Comparison of ENCODE assay signal across 12 cellular contexts in the genomic region with DNA sequence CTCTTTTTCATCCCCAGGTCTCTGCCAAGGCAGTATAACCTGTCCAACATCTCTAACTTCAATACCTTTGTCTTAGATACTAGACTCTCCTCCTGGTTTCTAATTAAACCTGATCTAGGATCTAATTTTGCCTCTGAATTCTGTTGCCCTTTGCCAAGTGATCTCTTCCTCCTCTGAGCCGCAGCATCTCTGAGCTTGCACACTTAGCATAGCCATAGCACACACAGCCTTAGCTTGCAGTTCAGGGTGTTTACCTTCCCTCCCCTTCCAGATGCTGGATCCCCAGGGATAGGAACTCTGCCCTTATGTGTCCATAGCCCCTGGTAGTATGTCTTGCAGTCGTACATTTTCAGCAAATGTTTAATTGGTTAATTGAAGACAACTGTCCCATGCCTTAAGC. TPM values are rescaled to one million over a fixed set of nuclear protein-coding genes. Genes with fewer than 3 reads are reported as not detected.
DNase-seq lines count a peak whose midpoint lies in the region; ATAC-seq and TF ChIP-seq lines count a peak whose summit lies in the region.
"Had no signal": no experiment of that assay in that cellular context is flagged by ENCODE, and none has a peak within 500 bp of the region (broad histone marks: within the 10 kb centered on the region; RNA-seq: fewer than 3 reads in every experiment).

No MANE protein-coding gene starts in this region.

- H3K56ac ChIP-seq in H9 (ENCODE audit: insufficient read length, low read depth, low read length) = no peak overlapping the region

- no peaks in the 10 kb centered on the region for H3K36me3 ChIP-seq in BLaER1 treated with 17β-estradiol and CSF1 and Interleukin-3, amounts not matched to agents 10 nM and 100 nM

- CTCF ChIA-PET in activated B cell treated with CpG ODN at 0.5 μM for 24 hours (lab: Charles Lee) = interaction anchor here (1.9 to 5.4 kb wide), 4 partner anchors 10 to 79 kb away, joined by 7 to 45 read pairs (median 18); no protein-coding TSS in a partner anchor

- H3K4ac ChIP-seq in H9 (ENCODE audit: low read depth, low read length) = no peak overlapping the region

- no peak overlapping the region for H3K23ac ChIP-seq in H9 (ENCODE audit: insufficient read length, low read depth, low read length)

- POLR2A ChIA-PET in activated B cell treated with CpG ODN at 0.5 μM for 24 hours (lab: Charles Lee) = interaction anchor here (1.0 to 6.3 kb wide), 14 partner anchors 10 to 313 kb away, joined by 3 to 119 read pairs (median 9); a partner anchor contains a TSS

- no peaks in the 10 kb centered on the region for H3K27me3 Mint-ChIP-seq in activated B cell treated with CpG ODN at 0.5 μM for 24 hours
- peaks cover 14% of the 10 kb centered on the region for H3K27me3 Mint-ChIP-seq in H9 (ENCODE audit: low read depth)

- peaks cover 0 to 9% (median 0%) of the 10 kb centered on the region in 11 experiments; a peak in 3 of 22 replicates for H3K9me3 ChIP-seq in BLaER1 treated with 17β-estradiol and CSF1 and Interleukin-3, amounts not matched to agents 10 nM and 100 nM (replicated peaks in 1 of 11)
- no peaks in the 10 kb centered on the region for H3K9me3 ChIP-seq in H9 (ENCODE audit: control insufficient read depth, low read depth, low read length)

- H3K4me1 Mint-ChIP-seq in activated B cell treated with CpG ODN at 0.5 μM for 24 hours = peaks cover 59% of the 10 kb centered on the region
- peaks cover 6 to 9% of the 10 kb centered on the region in 2 experiments for H3K4me1 Mint-ChIP-seq in H9

- DNase-seq in activated B cell treated with CpG ODN at 0.5 μM for 24 hours (no peak), H9 (no peak), NOMO-1 (lab: John Stamatoyannopoulos, UW; ENCODE audit: unreplicated experiment in 2 of 2) (no peak), GM19238 (ENCODE audit: insufficient read length, low spot score) (no peak)
- no peak for DNase-seq in activated effector memory CD4-positive, alpha-beta T cell treated with anti-CD3 and anti-CD28 coated beads, Interleukin-2, amount 50 U/mL, for 16 hours
- DNase-seq: NCI-H146 had no signal

- H2BK120ac ChIP-seq in H9 (ENCODE audit: low read depth, low read length, poor library complexity, severe bottlenecking) = no peak overlapping the region

- H3K79me2 ChIP-seq in H9 (ENCODE audit: insufficient read depth, low read length) = no peaks in the 10 kb centered on the region

- no peak overlapping the region for H3K14ac ChIP-seq in H9 (ENCODE audit: insufficient read depth, low read length)

- H4K5ac ChIP-seq in H9 (ENCODE audit: insufficient read length, low read depth, low read length) = no peak overlapping the region

- H4K8ac ChIP-seq in H9 (replicated peaks; ENCODE audit: insufficient read length, low read depth, low read length) = no peak overlapping the region

- peaks cover 16 to 35% (median 31%) of the 10 kb centered on the region in 10 experiments for H3K4me1 ChIP-seq in BLaER1 treated with 17β-estradiol and CSF1 and Interleukin-3, amounts not matched to agents 10 nM and 100 nM
- H3K4me1 ChIP-seq in H9 (ENCODE audit: insufficient read depth, low read length) = peaks cover 2% of the 10 kb centered on the region; the same call in 1 of the 2 replicates

- no peak overlapping the region for H4K91ac ChIP-seq in H9 (ENCODE audit: insufficient read length, low read depth, low read length)

- peak overlapping the region; percentile 57 for H3K4me3 Mint-ChIP-seq in activated B cell treated with CpG ODN at 0.5 μM for 24 hours
- no peak overlapping the region for H3K4me3 Mint-ChIP-seq in H9

- no peak overlapping the region for H3T11ph ChIP-seq in H9 (ENCODE audit: low read length)

- no peaks in the 10 kb centered on the region for H3K9me3 Mint-ChIP-seq in activated B cell treated with CpG ODN at 0.5 μM for 24 hours
- H3K9me3 Mint-ChIP-seq in H9 = no peaks in the 10 kb centered on the region; a peak in 1 of 5 replicates

- H2BK20ac ChIP-seq in H9 (ENCODE audit: low read depth, low read length, poor library complexity, severe bottlenecking) = no peak overlapping the region

- no peak overlapping the region for H2BK15ac ChIP-seq in H9 (ENCODE audit: low read depth, low read length)

- no CpG with 5 or more reads among the region's 2 CpGs for WGBS in H9 (ENCODE audit: extremely low coverage, insufficient read length, low lambda C conversion rate)

- no peak overlapping the region for H2AK5ac ChIP-seq in H9 (ENCODE audit: insufficient read length, low read length)

- H3K79me1 ChIP-seq in H9 (ENCODE audit: insufficient read depth, low read depth, low read length, poor library complexity, severe bottlenecking) = no peaks in the 10 kb centered on the region

- no peak overlapping the region for H3K4me3 ChIP-seq in BLaER1 treated with 17β-estradiol and CSF1 and Interleukin-3, amounts not matched to agents 10 nM and 100 nM

- H3K18ac ChIP-seq in H9 (ENCODE audit: insufficient read length, low read depth, low read length) = no peak overlapping the region

- no peaks in the 10 kb centered on the region for H3K23me2 ChIP-seq in H9 (ENCODE audit: insufficient read length, low read depth, low read length, poor library complexity, severe bottlenecking)

- H3K27me3 ChIP-seq in BLaER1 treated with 17β-estradiol and CSF1 and Interleukin-3, amounts not matched to agents 10 nM and 100 nM = no peaks in the 10 kb centered on the region
- H3K27me3 ChIP-seq in H9 (ENCODE audit: insufficient read depth, low read length) = peaks cover 25% of the 10 kb centered on the region

- H3K4me2 ChIP-seq in BLaER1 treated with 17β-estradiol and CSF1 and Interleukin-3, amounts not matched to agents 10 nM and 100 nM = peak overlapping the region in 10 of 11 experiments; percentile 19 to 59 (median 47); a peak in 16 of 22 replicates
- no peak overlapping the region for H3K4me2 ChIP-seq in H9 (ENCODE audit: insufficient read depth, insufficient read length, low read length)

- H3K36me3 Mint-ChIP-seq in activated B cell treated with CpG ODN at 0.5 μM for 24 hours (ENCODE audit: low read depth) = no peaks in the 10 kb centered on the region
- no peaks in the 10 kb centered on the region; a peak in 1 of 7 replicates for H3K36me3 Mint-ChIP-seq in H9 (ENCODE audit: insufficient read depth in 1 of 3, low read depth in 3 of 3)

- H3K27ac Mint-ChIP-seq in activated B cell treated with CpG ODN at 0.5 μM for 24 hours = peak overlapping the region; percentile 91
- no peak overlapping the region for H3K27ac Mint-ChIP-seq in H9

- no peak overlapping the region for H3K27ac ChIP-seq in BLaER1 treated with 17β-estradiol and CSF1 and Interleukin-3, amounts not matched to agents 10 nM and 100 nM
- no peak overlapping the region for H3K27ac ChIP-seq in H9 (ENCODE audit: insufficient read length, low read depth, low read length)
- H3K27ac ChIP-seq: C4-2B, HL-60, RWPE1 had no signal

- no peak overlapping the region for H2BK12ac ChIP-seq in H9 (ENCODE audit: insufficient read length, low read depth, low read length)

- intact Hi-C loops in activated B cell treated with CpG ODN at 0.5 μM for 24 hours (cut with micrococcal nuclease) = loop anchor here (1.0 kb wide), 1 partner anchor 12 kb away; no protein-coding TSS in a partner anchor

- no peak overlapping the region for H2BK5ac ChIP-seq in H9 (ENCODE audit: insufficient read length, low read length)

- TF ChIP-seq CTCF in activated B cell treated with CpG ODN at 0.5 μM for 24 hours (IDR thresholded peaks at IDR 0.05) (no peak), H9 (conservative IDR thresholded peaks at IDR 0.05) (no peak)

- no peak overlapping the region for H3K9ac ChIP-seq in BLaER1 treated with 17β-estradiol and CSF1 and Interleukin-3, amounts not matched to agents 10 nM and 100 nM
- H3K9ac ChIP-seq in H9 (ENCODE audit: extremely low read depth, insufficient read length, low read length) = no peak overlapping the region

- ATAC-seq in GM18873 (IDR thresholded peaks at IDR 0.05; ENCODE audit: low FRiP score, unreplicated experiment) (peak; percentile 29), HG02763 (IDR thresholded peaks at IDR 0.05; ENCODE audit: unreplicated experiment) (peak; percentile 20), activated B cell treated with CpG ODN at 0.5 μM for 24 hours (ENCODE audit: low read depth) (peak; percentile 22)

- H4K20me1 ChIP-seq in BLaER1 treated with 17β-estradiol and CSF1 and Interleukin-3, amounts not matched to agents 10 nM and 100 nM = no peaks in the 10 kb centered on the region
- no peaks in the 10 kb centered on the region for H4K20me1 ChIP-seq in H9 (ENCODE audit: control insufficient read depth, insufficient read depth, insufficient read length)

- H2AFZ ChIP-seq in H9 (ENCODE audit: low read length) = no peak overlapping the region

RNA-seq across cellular contexts. Expression of a gene that starts 30.3 kb away (rescaled TPM):
- total RNA-seq in activated B cell treated with CpG ODN at 0.5 μM for 24 hours (151 and 156 TPM in 2 replicates), H9 (2021) (not detected in 2 replicates)

RNA-seq across cellular contexts. Expression of a gene that starts 51.2 kb away (rescaled TPM):
- 0.27 and 0.60 TPM in 2 replicates for total RNA-seq in activated B cell treated with CpG ODN at 0.5 μM for 24 hours
- not detected in 2 replicates for total RNA-seq in H9 (2021)

RNA-seq across cellular contexts. Expression of a gene that starts 52.8 kb away (rescaled TPM):
- total RNA-seq in activated B cell treated with CpG ODN at 0.5 μM for 24 hours (not detected in 2 replicates), H9 (2021) (not detected in 2 replicates)

Comparison
In these comparisons a context has a peak if more than half of its experiments do, and no peak if none do; other contexts are left out.
1. RNA of a gene that starts 30.3 kb away (total RNA-seq): 151 to 156 TPM in activated B cell treated with CpG ODN at 0.5 μM for 24 hours; not detected in H9; every median in the first group is over 100 times any median in the second.
2. Peak in every context shown above with its lines, with median percentiles within 50 percentile points of each other: ATAC-seq.